Comparison of ENCODE assay signal across 17 cellular contexts in genomic region chr12:54276368-54276767, GRCh38. TPM values are rescaled to one million over a fixed set of nuclear protein-coding genes. Genes with fewer than 3 reads are reported as not detected.
DNase-seq lines count a peak whose midpoint lies in the region; ATAC-seq and TF ChIP-seq lines count a peak whose summit lies in the region.
"Had no signal": no experiment of that assay in that cellular context is flagged by ENCODE, and none has a peak within 500 bp of the region (broad histone marks: within the 10 kb centered on the region; RNA-seq: fewer than 3 reads in every experiment).

No MANE protein-coding gene starts in this region.

- peaks cover 62% of the 10 kb centered on the region for H3K4me1 Mint-ChIP-seq in activated naive CD4-positive, alpha-beta T cell treated with anti-CD3 and anti-CD28 coated beads for 36 hours (ENCODE audit: low read depth)
- H3K4me1 Mint-ChIP-seq in stimulated activated effector memory CD8-positive, alpha-beta T cell treated with anti-CD3 and anti-CD28 coated beads, Interleukin-12 subunit alpha, Interleukin-12 subunit beta, amount 100 ng/mL, for 72 hours, result peaks cover 50% of the 10 kb centered on the region

- no peaks in the 10 kb centered on the region for H3K27me3 Mint-ChIP-seq in activated naive CD4-positive, alpha-beta T cell treated with anti-CD3 and anti-CD28 coated beads for 36 hours (ENCODE audit: low read depth)
- H3K27me3 Mint-ChIP-seq: activated B cell treated with CpG ODN at 0.5 μM for 24 hours had no signal

- peak overlapping the region; percentile 32 for H3K4me3 Mint-ChIP-seq in activated naive CD4-positive, alpha-beta T cell treated with anti-CD3 and anti-CD28 coated beads for 36 hours
- H3K4me3 Mint-ChIP-seq in stimulated activated effector memory CD8-positive, alpha-beta T cell treated with anti-CD3 and anti-CD28 coated beads, Interleukin-12 subunit alpha, Interleukin-12 subunit beta, amount 100 ng/mL, for 72 hours, result no peak overlapping the region
- H3K4me3 Mint-ChIP-seq: activated B cell treated with CpG ODN at 0.5 μM for 24 hours had no signal

- H3K9me3 Mint-ChIP-seq in activated naive CD4-positive, alpha-beta T cell treated with anti-CD3 and anti-CD28 coated beads for 36 hours, result no peaks in the 10 kb centered on the region
- no peaks in the 10 kb centered on the region for H3K9me3 Mint-ChIP-seq in stimulated activated effector memory CD8-positive, alpha-beta T cell treated with anti-CD3 and anti-CD28 coated beads, Interleukin-12 subunit alpha, Interleukin-12 subunit beta, amount 100 ng/mL, for 72 hours
- H3K9me3 Mint-ChIP-seq: activated B cell treated with CpG ODN at 0.5 μM for 24 hours had no signal

- no peak for DNase-seq in activated naive CD4-positive, alpha-beta T cell treated with anti-CD3 and anti-CD28 coated beads for 36 hours
- DNase-seq in activated naive CD4-positive, alpha-beta T cell treated with Interleukin-2 at 50 U/mL for 16 hours, result no peak
- DNase-seq in Panc1 (ENCODE audit: low read depth, low spot score), result no peak
- peak; percentile 48 for DNase-seq in dermis blood vessel endothelial cell
- DNase-seq in stimulated activated effector memory CD8-positive, alpha-beta T cell treated with anti-CD3 and anti-CD28 coated beads, Interleukin-12 subunit alpha, Interleukin-12 subunit beta, amount 100 ng/mL, for 72 hours (ENCODE audit: low spot score in 2 of 2), result no peak
- DNase-seq in hepatic stellate cell (ENCODE audit: low spot score), result no peak
- no peak for DNase-seq in HCEC 1CT
- DNase-seq: activated B cell treated with CpG ODN at 0.5 μM for 24 hours; brain microvascular endothelial cell; Kasumi-1; left ventricle myocardium inferior; NCI-H1436 treated with DMSO at 0.1 percent for 48 hours; NCI-H345; right lobe of liver; stimulated activated CD4-positive, alpha-beta T cell treated with anti-CD3 and anti-CD28 coated beads, Interleukin-1b, Interleukin-23, amount 100 ng/mL, for 48 hours had no signal

- no peak overlapping the region for H3K4me3 ChIP-seq in Panc1 (ENCODE audit: low read depth in 2 of 2, low read length in 2 of 2)
- H3K4me3 ChIP-seq: left ventricle myocardium inferior, right lobe of liver, tibial nerve had no signal

- no peaks in the 10 kb centered on the region for H3K27me3 ChIP-seq in Panc1 (ENCODE audit: control insufficient read depth, insufficient read depth, low read length)
- H3K27me3 ChIP-seq: brain microvascular endothelial cell, right lobe of liver, tibial nerve had no signal

- ATAC-seq in Panc1 (no peak), GM18870 (IDR thresholded peaks at IDR 0.05; ENCODE audit: unreplicated experiment) (no peak)
- no peak for ATAC-seq in stimulated activated effector memory CD8-positive, alpha-beta T cell treated with anti-CD3 and anti-CD28 coated beads, Interleukin-12 subunit alpha, Interleukin-12 subunit beta, amount 100 ng/mL, for 72 hours
- ATAC-seq: right lobe of liver had no signal

- peaks cover 29% of the 10 kb centered on the region for H3K36me3 ChIP-seq in Panc1 (ENCODE audit: control insufficient read depth, insufficient read depth, low read length)

- peak overlapping the region; percentile 44; the same call in 1 of the 2 replicates for H3K27ac ChIP-seq in Panc1 (ENCODE audit: low read length)
- H3K27ac ChIP-seq: brain microvascular endothelial cell, right lobe of liver, tibial nerve had no signal

- H3K4me1 ChIP-seq in Panc1 (ENCODE audit: control insufficient read depth, insufficient read depth, low read length), result peaks cover 25% of the 10 kb centered on the region

- POLR2A ChIA-PET in Panc1 (lab: Charles Lee), result interaction anchor here (1.1 kb wide), 1 partner anchor 17 kb away, joined by 10 read pairs; no protein-coding TSS in a partner anchor

- H3K36me3 Mint-ChIP-seq in activated naive CD4-positive, alpha-beta T cell treated with anti-CD3 and anti-CD28 coated beads for 36 hours (ENCODE audit: low read depth), result peaks cover 27% of the 10 kb centered on the region
- H3K36me3 Mint-ChIP-seq in stimulated activated effector memory CD8-positive, alpha-beta T cell treated with anti-CD3 and anti-CD28 coated beads, Interleukin-12 subunit alpha, Interleukin-12 subunit beta, amount 100 ng/mL, for 72 hours, result peaks cover 27% of the 10 kb centered on the region

- BruUV-seq in Panc1 (replicated peaks; lab: Mats Ljungman, UMichigan), result TSS peak; percentile 1

- intact Hi-C loops in activated naive CD4-positive, alpha-beta T cell treated with anti-CD3 and anti-CD28 coated beads for 36 hours (cut with micrococcal nuclease), result no loop called here
- intact Hi-C loops in Panc1 (cut with micrococcal nuclease; ENCODE audit: unreplicated experiment), result no loop called here

- CTCF ChIA-PET in activated naive CD4-positive, alpha-beta T cell treated with anti-CD3 and anti-CD28 coated beads for 36 hours (lab: Charles Lee), result interaction anchor here (1.1 to 1.4 kb wide), 2 partner anchors 25 to 61 kb away, joined by 3 to 6 read pairs; no protein-coding TSS in a partner anchor
- CTCF ChIA-PET in Panc1 (lab: Charles Lee), result no interaction called here

- TF ChIP-seq CTCF in Panc1 (IDR thresholded peaks at IDR 0.05), result no peak

- H3K9me3 ChIP-seq in Panc1 (ENCODE audit: control insufficient read depth, insufficient read depth, low read depth, low read length), result no peaks in the 10 kb centered on the region
- H3K9me3 ChIP-seq: left ventricle myocardium inferior, right lobe of liver, tibial nerve had no signal

- in situ Hi-C loops in Panc1 (cut with HindIII; ENCODE audit: low pct_unique_long_range_greater_than_20kb, low sequenced_read_pairs), result no loop called here

- peak overlapping the region; percentile 60 for H3K27ac Mint-ChIP-seq in activated naive CD4-positive, alpha-beta T cell treated with anti-CD3 and anti-CD28 coated beads for 36 hours
- peak overlapping the region; percentile 58 for H3K27ac Mint-ChIP-seq in stimulated activated effector memory CD8-positive, alpha-beta T cell treated with anti-CD3 and anti-CD28 coated beads, Interleukin-12 subunit alpha, Interleukin-12 subunit beta, amount 100 ng/mL, for 72 hours
- H3K27ac Mint-ChIP-seq: activated B cell treated with CpG ODN at 0.5 μM for 24 hours had no signal

RNA-seq across cellular contexts. Expression of gene CBX5, which starts 3.6 kb away (rescaled TPM):
- 100 to 1,000 TPM; 169 to 173 TPM for total RNA-seq in activated naive CD4-positive, alpha-beta T cell treated with anti-CD3 and anti-CD28 coated beads for 36 hours
- total RNA-seq in Panc1 (2021; ENCODE audit: unreplicated experiment), result 130 TPM
- 19.4 TPM for polyA plus RNA-seq in Panc1 (2012; ENCODE audit: insufficient read length)
- 27.6 and 81.6 TPM in 2 replicates for total RNA-seq in dermis blood vessel endothelial cell

RNA-seq across cellular contexts. Expression of gene HNRNPA1, which starts 4.2 kb away (rescaled TPM):
- 1,000 to 10,000 TPM; 2,231 to 2,234 TPM for total RNA-seq in activated naive CD4-positive, alpha-beta T cell treated with anti-CD3 and anti-CD28 coated beads for 36 hours
- 689 TPM for total RNA-seq in Panc1 (2021; ENCODE audit: unreplicated experiment)
- polyA plus RNA-seq in Panc1 (2012; ENCODE audit: insufficient read length), result 452 TPM
- total RNA-seq in dermis blood vessel endothelial cell, result 415 and 513 TPM in 2 replicates

RNA-seq across cellular contexts. Expression of gene NFE2, which starts 24.4 kb away (rescaled TPM):
- total RNA-seq in activated naive CD4-positive, alpha-beta T cell treated with anti-CD3 and anti-CD28 coated beads for 36 hours, result not detected
- 0.26 TPM for total RNA-seq in Panc1 (2021; ENCODE audit: unreplicated experiment)
- polyA plus RNA-seq in Panc1 (2012; ENCODE audit: insufficient read length), result 0.24 TPM
- not detected in 2 replicates for total RNA-seq in dermis blood vessel endothelial cell
- total RNA-seq: activated B cell treated with CpG ODN at 0.5 μM for 24 hours, tibial nerve had no signal

RNA-seq across cellular contexts. Expression of gene COPZ1, which starts 48.6 kb away (rescaled TPM):
- 100 to 1,000 TPM in 1 of 2 experiments, 10 to 100 TPM in 1; 98.0 to 105 TPM for total RNA-seq in activated naive CD4-positive, alpha-beta T cell treated with anti-CD3 and anti-CD28 coated beads for 36 hours
- 175 TPM for total RNA-seq in Panc1 (2021; ENCODE audit: unreplicated experiment)
- polyA plus RNA-seq in Panc1 (2012; ENCODE audit: insufficient read length), result 147 TPM
- total RNA-seq in dermis blood vessel endothelial cell, result 111 and 159 TPM in 2 replicates
